Comparison of ENCODE assay signal across 18 cellular contexts in genomic region chr15:70063992-70064379, GRCh38. TPM values are rescaled to one million over a fixed set of nuclear protein-coding genes. Genes with fewer than 3 reads are reported as not detected.
A peak's percentile ranks its signal among the peaks of the same experiment; 100 is the strongest.
DNase-seq lines count a peak whose midpoint lies in the region; ATAC-seq and TF ChIP-seq lines count a peak whose summit lies in the region.
"Had no signal": no experiment of that assay in that cellular context is flagged by ENCODE, and none has a peak within 500 bp of the region (broad histone marks: within the 10 kb centered on the region; RNA-seq: fewer than 3 reads in every experiment).

No MANE protein-coding gene starts in this region.

- H3K4me3 ChIP-seq in endodermal cell (ENCODE audit: low read length), result no peak overlapping the region
- H3K4me3 ChIP-seq: MG63, SJSA1 had no signal

- no peaks in the 10 kb centered on the region for H3K27me3 ChIP-seq in endodermal cell (ENCODE audit: control insufficient read depth, insufficient read depth, low read length, poor library complexity, severe bottlenecking)
- H3K27me3 ChIP-seq: BE2C, MG63, SJSA1 had no signal

- H3K27me3 Mint-ChIP-seq in endodermal cell (ENCODE audit: insufficient read depth), result no peaks in the 10 kb centered on the region
- peaks cover 19% of the 10 kb centered on the region for H3K27me3 Mint-ChIP-seq in nephron (ENCODE audit: low read depth)
- H3K27me3 Mint-ChIP-seq: CD4-positive, alpha-beta memory T cell had no signal

- TF ChIP-seq CTCF in RWPE1 (conservative IDR thresholded peaks at IDR 0.05; ENCODE audit: low read depth) (no peak), endodermal cell (conservative IDR thresholded peaks at IDR 0.05) (no peak), nephron (IDR thresholded peaks at IDR 0.05; ENCODE audit: unreplicated experiment in 3 of 3) (no peak)

- peak overlapping the region; percentile 2; the same call in 1 of the 2 replicates for H3K27ac ChIP-seq in RWPE1
- H3K27ac ChIP-seq in endodermal cell (ENCODE audit: low read depth, low read length), result no peak overlapping the region
- H3K27ac ChIP-seq: KMS-11, SJSA1 had no signal

- peaks cover 66% of the 10 kb centered on the region for H3K36me3 Mint-ChIP-seq in endodermal cell (ENCODE audit: low read depth)
- H3K36me3 Mint-ChIP-seq in nephron (ENCODE audit: low read depth), result peaks cover 71% of the 10 kb centered on the region
- peaks cover 98% of the 10 kb centered on the region for H3K36me3 Mint-ChIP-seq in stimulated activated effector memory CD8-positive, alpha-beta T cell treated with anti-CD3 and anti-CD28 coated beads, Interleukin-12 subunit alpha, Interleukin-12 subunit beta, amount 100 ng/mL, for 72 hours

- H3K9me3 ChIP-seq in endodermal cell (ENCODE audit: control insufficient read depth, low read length), result no peaks in the 10 kb centered on the region
- H3K9me3 ChIP-seq: BE2C, MG63, SJSA1 had no signal

- ATAC-seq in stimulated activated effector memory CD8-positive, alpha-beta T cell treated with anti-CD3 and anti-CD28 coated beads, Interleukin-12 subunit alpha, Interleukin-12 subunit beta, amount 100 ng/mL, for 72 hours, result no peak
- ATAC-seq in GM18870 (IDR thresholded peaks at IDR 0.05; ENCODE audit: unreplicated experiment), result no peak
- ATAC-seq: HepG2 had no signal

- POLR2A ChIA-PET in RWPE1 (lab: Yijun Ruan, JAX; ENCODE audit: low non-redundant PET), result interaction anchor here (0.5 kb wide), 1 partner anchor 93 kb away, joined by 3 read pairs; no protein-coding TSS in a partner anchor

- no peak overlapping the region for H3K9ac ChIP-seq in endodermal cell (ENCODE audit: extremely low read depth, low read length, poor library complexity, severe bottlenecking)
- H3K9ac ChIP-seq: KMS-11 had no signal

- H3K27ac Mint-ChIP-seq in endodermal cell, result peak overlapping the region; percentile 80
- peak overlapping the region; percentile 81 to 96 (median 84) for H3K27ac Mint-ChIP-seq in nephron
- H3K27ac Mint-ChIP-seq in stimulated activated effector memory CD8-positive, alpha-beta T cell treated with anti-CD3 and anti-CD28 coated beads, Interleukin-12 subunit alpha, Interleukin-12 subunit beta, amount 100 ng/mL, for 72 hours, result peak overlapping the region; percentile 43

- peaks cover 6% of the 10 kb centered on the region for H3K4me1 ChIP-seq in endodermal cell (ENCODE audit: control insufficient read depth, insufficient read depth, low read length)
- H3K4me1 ChIP-seq: SJSA1 had no signal

- H3K4me3 Mint-ChIP-seq in endodermal cell (no peak overlapping the region), nephron (peak overlapping the region in 1 of 3 experiments; percentile 38)
- H3K4me3 Mint-ChIP-seq in stimulated activated effector memory CD8-positive, alpha-beta T cell treated with anti-CD3 and anti-CD28 coated beads, Interleukin-12 subunit alpha, Interleukin-12 subunit beta, amount 100 ng/mL, for 72 hours, result no peak overlapping the region
- H3K4me3 Mint-ChIP-seq: CD4-positive, alpha-beta memory T cell had no signal

- WGBS in endodermal cell (ENCODE audit: insufficient coverage in 1 of 2, insufficient read length in 1 of 2), 2 experiments, result 96 to 100% methylated on average over 4 to 7 of the region's 7 CpGs

- H3K9me3 Mint-ChIP-seq in endodermal cell (no peaks in the 10 kb centered on the region), nephron (no peaks in the 10 kb centered on the region)
- no peaks in the 10 kb centered on the region for H3K9me3 Mint-ChIP-seq in stimulated activated effector memory CD8-positive, alpha-beta T cell treated with anti-CD3 and anti-CD28 coated beads, Interleukin-12 subunit alpha, Interleukin-12 subunit beta, amount 100 ng/mL, for 72 hours
- H3K9me3 Mint-ChIP-seq: CD4-positive, alpha-beta memory T cell had no signal

- H3K4me1 Mint-ChIP-seq in endodermal cell (peaks cover 8% of the 10 kb centered on the region), nephron (peaks cover 66% of the 10 kb centered on the region)
- peaks cover 5% of the 10 kb centered on the region for H3K4me1 Mint-ChIP-seq in stimulated activated effector memory CD8-positive, alpha-beta T cell treated with anti-CD3 and anti-CD28 coated beads, Interleukin-12 subunit alpha, Interleukin-12 subunit beta, amount 100 ng/mL, for 72 hours

- peaks cover 83% of the 10 kb centered on the region for H3K36me3 ChIP-seq in endodermal cell (ENCODE audit: control insufficient read depth, insufficient read depth, low read length)

- CTCF ChIA-PET in RWPE1 (lab: Yijun Ruan, JAX), result interaction anchor here (0.6 kb wide), 2 partner anchors 26 to 34 kb away, joined by 3 read pairs; no protein-coding TSS in a partner anchor

- DNase-seq in RWPE1 (ENCODE audit: low spot score) (no peak), endodermal cell (no peak), NCI-H748 (lab: John Stamatoyannopoulos, UW; ENCODE audit: unreplicated experiment) (no peak), medulla oblongata (ENCODE audit: extremely low spot score) (no peak), islet precursor cell (no peak)
- DNase-seq in stimulated activated effector memory CD8-positive, alpha-beta T cell treated with anti-CD3 and anti-CD28 coated beads, Interleukin-12 subunit alpha, Interleukin-12 subunit beta, amount 100 ng/mL, for 72 hours (ENCODE audit: low spot score in 2 of 2), result no peak
- DNase-seq: BE2C; CD4-positive, alpha-beta memory T cell; DMS79; MG63; NCI-H1092 treated with DMSO at 0.1 percent for 48 hours; NCI-H1694; NCI-H446 had no signal

RNA-seq across cellular contexts. Expression of gene TLE3, which starts 33.7 kb away (rescaled TPM):
- 10 to 100 TPM; 66.5 to 81.1 TPM for total RNA-seq in endodermal cell
- polyA plus RNA-seq in endodermal cell (2013, experiment 1 of 2), result 51.9 TPM
- 48.9 TPM for polyA plus RNA-seq in endodermal cell (2013, experiment 2 of 2)
